ENCODE assay signal across 1 cellular context in genomic region chr18:62749389-62749788, GRCh38.
TF ChIP-seq lines count a peak whose summit lies in the region.

No MANE protein-coding gene starts in this region.

TF ChIP-seq in WTC11, 78 proteins besides CTCF, POLR2A, EP300 and RAD21 (continued from another document):
- TF ChIP-seq, protein P1, sequence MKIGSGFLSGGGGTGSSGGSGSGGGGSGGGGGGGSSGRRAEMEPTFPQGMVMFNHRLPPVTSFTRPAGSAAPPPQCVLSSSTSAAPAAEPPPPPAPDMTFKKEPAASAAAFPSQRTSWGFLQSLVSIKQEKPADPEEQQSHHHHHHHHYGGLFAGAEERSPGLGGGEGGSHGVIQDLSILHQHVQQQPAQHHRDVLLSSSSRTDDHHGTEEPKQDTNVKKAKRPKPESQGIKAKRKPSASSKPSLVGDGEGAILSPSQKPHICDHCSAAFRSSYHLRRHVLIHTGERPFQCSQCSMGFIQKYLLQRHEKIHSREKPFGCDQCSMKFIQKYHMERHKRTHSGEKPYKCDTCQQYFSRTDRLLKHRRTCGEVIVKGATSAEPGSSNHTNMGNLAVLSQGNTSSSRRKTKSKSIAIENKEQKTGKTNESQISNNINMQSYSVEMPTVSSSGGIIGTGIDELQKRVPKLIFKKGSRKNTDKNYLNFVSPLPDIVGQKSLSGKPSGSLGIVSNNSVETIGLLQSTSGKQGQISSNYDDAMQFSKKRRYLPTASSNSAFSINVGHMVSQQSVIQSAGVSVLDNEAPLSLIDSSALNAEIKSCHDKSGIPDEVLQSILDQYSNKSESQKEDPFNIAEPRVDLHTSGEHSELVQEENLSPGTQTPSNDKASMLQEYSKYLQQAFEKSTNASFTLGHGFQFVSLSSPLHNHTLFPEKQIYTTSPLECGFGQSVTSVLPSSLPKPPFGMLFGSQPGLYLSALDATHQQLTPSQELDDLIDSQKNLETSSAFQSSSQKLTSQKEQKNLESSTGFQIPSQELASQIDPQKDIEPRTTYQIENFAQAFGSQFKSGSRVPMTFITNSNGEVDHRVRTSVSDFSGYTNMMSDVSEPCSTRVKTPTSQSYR (CRISPR knock-in tag; IDR thresholded peaks at IDR 0.05) = no peak
- TF ChIP-seq IRF1 (CRISPR knock-in tag; IDR thresholded peaks at IDR 0.05) = no peak
- no peak for TF ChIP-seq IRF2 (CRISPR knock-in tag; IDR thresholded peaks at IDR 0.05; ENCODE audit: borderline replicate concordance, low read depth)
- TF ChIP-seq GRHL2 (CRISPR knock-in tag; IDR thresholded peaks at IDR 0.05; ENCODE audit: insufficient replicate concordance, severe bottlenecking) = no peak
- TF ChIP-seq, protein P2, sequence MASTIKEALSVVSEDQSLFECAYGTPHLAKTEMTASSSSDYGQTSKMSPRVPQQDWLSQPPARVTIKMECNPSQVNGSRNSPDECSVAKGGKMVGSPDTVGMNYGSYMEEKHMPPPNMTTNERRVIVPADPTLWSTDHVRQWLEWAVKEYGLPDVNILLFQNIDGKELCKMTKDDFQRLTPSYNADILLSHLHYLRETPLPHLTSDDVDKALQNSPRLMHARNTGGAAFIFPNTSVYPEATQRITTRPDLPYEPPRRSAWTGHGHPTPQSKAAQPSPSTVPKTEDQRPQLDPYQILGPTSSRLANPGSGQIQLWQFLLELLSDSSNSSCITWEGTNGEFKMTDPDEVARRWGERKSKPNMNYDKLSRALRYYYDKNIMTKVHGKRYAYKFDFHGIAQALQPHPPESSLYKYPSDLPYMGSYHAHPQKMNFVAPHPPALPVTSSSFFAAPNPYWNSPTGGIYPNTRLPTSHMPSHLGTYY (CRISPR knock-in tag; IDR thresholded peaks at IDR 0.05) = no peak
- no peak for TF ChIP-seq ZNF532 (CRISPR knock-in tag; IDR thresholded peaks at IDR 0.05; ENCODE audit: borderline replicate concordance)
- TF ChIP-seq GTF2I (CRISPR knock-in tag; conservative IDR thresholded peaks at IDR 0.05) = no peak
- no peak for TF ChIP-seq NR2C2 (CRISPR knock-in tag; IDR thresholded peaks at IDR 0.05)
- TF ChIP-seq, protein P3, sequence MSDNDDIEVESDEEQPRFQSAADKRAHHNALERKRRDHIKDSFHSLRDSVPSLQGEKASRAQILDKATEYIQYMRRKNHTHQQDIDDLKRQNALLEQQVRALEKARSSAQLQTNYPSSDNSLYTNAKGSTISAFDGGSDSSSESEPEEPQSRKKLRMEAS (CRISPR knock-in tag; IDR thresholded peaks at IDR 0.05) = no peak
